Comparison of ENCODE assay signal across 8 cellular contexts in genomic region chr6:28940859-28941680, GRCh38. TPM values are rescaled to one million over a fixed set of nuclear protein-coding genes. Genes with fewer than 3 reads are reported as not detected.
A peak's percentile ranks its signal among the peaks of the same experiment; 100 is the strongest.
DNase-seq lines count a peak whose midpoint lies in the region; ATAC-seq and TF ChIP-seq lines count a peak whose summit lies in the region.

No MANE protein-coding gene starts in this region.

- H3K27me3 Mint-ChIP-seq in CD14-positive monocyte (ENCODE audit: low read depth in 3 of 3), result peaks cover 0 to 1% (median 0%) of the 10 kb centered on the region in 3 donors

- H3K9ac ChIP-seq in NT2/D1 (ENCODE audit: insufficient read length, low read depth), result peak overlapping the region; percentile 69

- TF ChIP-seq CTCF in CD14-positive monocyte (IDR thresholded peaks at IDR 0.05) (no peak), mucosa of descending colon (IDR thresholded peaks at IDR 0.05) (no peak)

- H3K4me1 Mint-ChIP-seq in CD14-positive monocyte, result peaks cover 60% of the 10 kb centered on the region

- intact Hi-C loops in CD14-positive monocyte (cut with micrococcal nuclease), result loop anchor here (2.0 to 10.0 kb wide), 5 partner anchors 41 to 106 kb away; no protein-coding TSS in a partner anchor
- intact Hi-C loops in mucosa of descending colon (cut with DNase I, micrococcal nuclease), result no loop called here

- H3K9me3 ChIP-seq in NT2/D1 (ENCODE audit: insufficient read depth, low read length) (no peaks in the 10 kb centered on the region), mucosa of descending colon (no peaks in the 10 kb centered on the region)

- H3K4me1 ChIP-seq in NT2/D1 (ENCODE audit: insufficient read depth, insufficient read length), result no peaks in the 10 kb centered on the region
- H3K4me1 ChIP-seq in mucosa of descending colon (ENCODE audit: low read depth), result peaks cover 6% of the 10 kb centered on the region

- no peaks in the 10 kb centered on the region for H3K36me3 Mint-ChIP-seq in CD14-positive monocyte

- DNase-seq in CD14-positive monocyte (ENCODE audit: low spot score) (peak; percentile 69), HPDE6-E6E7 (ENCODE audit: extremely low spot score) (peak; percentile 42), NT2/D1 (ENCODE audit: low read depth, low spot score) (peak; percentile 58), activated T-cell treated with anti-CD3 and anti-CD28 coated beads for 1 hour (ENCODE audit: low read depth) (peak; percentile 59), epithelial cell of prostate (ENCODE audit: low read depth, low spot score) (no peak), mucosa of descending colon (peak in 2 of 3 donors; percentile 51 to 86)
- peak; percentile 38 to 63 for DNase-seq in stimulated activated CD8-positive, alpha-beta memory T cell treated with anti-CD3 and anti-CD28 coated beads, Interleukin-4, amount 100 ng/mL, for 4 hours (ENCODE audit: low read depth in 2 of 2, low spot score in 1 of 2)

- H3K4me3 ChIP-seq in NT2/D1 (ENCODE audit: insufficient read length, low read depth) (peak overlapping the region; percentile 80), mucosa of descending colon (peak overlapping the region; percentile 15)

- ATAC-seq in GM19467 (IDR thresholded peaks at IDR 0.05; ENCODE audit: unreplicated experiment) (peak; percentile 52), mucosa of descending colon (peak; percentile 71)

- peak overlapping the region; percentile 77 to 89 (median 86) for H3K27ac Mint-ChIP-seq in CD14-positive monocyte

- H3K36me3 ChIP-seq in NT2/D1 (ENCODE audit: insufficient read depth, insufficient read length, low read length) (no peaks in the 10 kb centered on the region), mucosa of descending colon (ENCODE audit: low read depth) (no peaks in the 10 kb centered on the region)

- peaks cover 0 to 4% (median 0%) of the 10 kb centered on the region in 7 donors for H3K9me3 Mint-ChIP-seq in CD14-positive monocyte

- peak overlapping the region; percentile 88 to 98 for H3K4me3 Mint-ChIP-seq in CD14-positive monocyte

- H3K27ac ChIP-seq in epithelial cell of prostate, result peak overlapping the region; percentile 79

- H3K27me3 ChIP-seq in NT2/D1 (ENCODE audit: insufficient read depth, insufficient read length), result no peaks in the 10 kb centered on the region

RNA-seq across cellular contexts. Expression of gene TRIM27, which starts 17.3 kb away (rescaled TPM):
- polyA plus RNA-seq in CD14-positive monocyte, result 10 to 100 TPM; 42.2 to 44.0 TPM
- total RNA-seq in mucosa of descending colon, result 10 to 100 TPM; 33.1 to 37.2 (median 35.5) TPM

Comparison
In these comparisons a context has a peak if more than half of its experiments do, and no peak if none do; other contexts are left out.
1. intact Hi-C loops: an anchor here in CD14-positive monocyte (2.0 to 10.0 kb wide); none called in mucosa of descending colon.